ENCODE assay signal across 8 cellular contexts in the genomic region with DNA sequence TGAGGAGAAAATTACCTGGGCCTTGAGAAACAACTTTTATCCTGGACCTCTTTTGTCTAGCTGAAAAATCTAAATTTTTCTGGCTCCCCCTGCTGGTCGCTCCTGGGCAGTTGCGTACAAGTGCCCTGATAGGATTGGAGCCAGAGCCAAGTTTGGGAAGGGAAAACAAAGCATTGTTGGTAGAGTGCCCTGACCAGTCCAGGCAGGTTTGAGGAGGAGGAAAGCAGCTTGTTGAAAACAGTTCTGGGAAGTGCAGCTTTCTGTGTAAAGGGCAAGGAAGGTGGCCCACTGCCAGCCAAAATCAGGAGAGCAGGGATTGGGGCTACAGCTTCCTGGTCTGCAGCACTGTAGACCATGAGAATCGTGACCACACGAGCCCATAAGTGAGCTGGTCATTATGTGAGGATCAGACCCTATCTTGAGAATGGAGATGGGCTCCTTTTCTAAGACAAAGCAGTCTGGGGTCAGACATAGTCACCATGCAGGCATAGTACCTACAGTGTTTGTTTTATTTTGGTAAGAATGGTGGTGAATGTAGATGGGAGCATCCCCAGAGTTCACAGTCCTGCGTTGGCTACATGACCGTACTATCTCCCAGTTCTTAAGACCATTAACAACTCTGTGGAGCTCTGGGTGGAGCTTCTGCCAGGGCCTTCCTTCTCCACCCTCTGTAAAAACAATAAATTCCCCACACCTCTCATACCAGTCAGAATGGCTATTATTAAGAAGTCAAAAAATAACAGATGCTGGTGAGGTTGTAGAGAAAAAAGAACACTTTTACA. TPM values are rescaled to one million over a fixed set of nuclear protein-coding genes. Genes with fewer than 3 reads are reported as not detected.
DNase-seq lines count a peak whose midpoint lies in the region; ATAC-seq and TF ChIP-seq lines count a peak whose summit lies in the region.

No MANE protein-coding gene starts in this region.

- no peaks in the 10 kb centered on the region for H3K27me3 Mint-ChIP-seq in endodermal cell (ENCODE audit: insufficient read depth)

- H3K4me1 ChIP-seq in endodermal cell (ENCODE audit: control insufficient read depth, insufficient read depth, low read length), result no peaks in the 10 kb centered on the region
- peaks cover 0 to 4% of the 10 kb centered on the region in 2 donors for H3K4me1 ChIP-seq in lung (ENCODE audit: control insufficient read depth in 2 of 2, insufficient read depth in 2 of 2, low read length in 2 of 2)

- no peaks in the 10 kb centered on the region for H3K36me3 ChIP-seq in endodermal cell (ENCODE audit: control insufficient read depth, insufficient read depth, low read length)
- no peaks in the 10 kb centered on the region for H3K36me3 ChIP-seq in lung (ENCODE audit: control insufficient read depth in 2 of 2, insufficient read depth in 2 of 2, low read length in 2 of 2)

- H3K36me3 Mint-ChIP-seq in endodermal cell (ENCODE audit: low read depth), result no peaks in the 10 kb centered on the region

- H3K9me3 ChIP-seq in endodermal cell (ENCODE audit: control insufficient read depth, low read length) (peaks cover 21% of the 10 kb centered on the region), lung (ENCODE audit: control insufficient read depth in 2 of 2, insufficient read depth in 1 of 2, low read length in 1 of 2) (no peaks in the 10 kb centered on the region)

- peak; percentile 95 for TF ChIP-seq CTCF in endodermal cell (conservative IDR thresholded peaks at IDR 0.05)
- TF ChIP-seq CTCF in lung (IDR thresholded peaks at IDR 0.05; ENCODE audit: control extremely low read depth, extremely low read depth), result peak; percentile 68

- H3K4me1 Mint-ChIP-seq in endodermal cell, result peaks cover 3% of the 10 kb centered on the region

- 57 to 63% methylated on average over 4 to 6 of the region's 6 CpGs for WGBS in endodermal cell (ENCODE audit: insufficient coverage in 1 of 2, insufficient read length in 1 of 2), 2 experiments
- WGBS in lung, 2 donors, result 27 to 38% methylated on average over 6 of the region's 6 CpGs

- ATAC-seq in lung (ENCODE audit: insufficient read depth, low FRiP score) (peak; percentile 95), HG02970 (IDR thresholded peaks at IDR 0.05; ENCODE audit: low FRiP score, unreplicated experiment) (no peak)

- no peak overlapping the region for H3K9ac ChIP-seq in endodermal cell (ENCODE audit: extremely low read depth, low read length, poor library complexity, severe bottlenecking)

- H3K9me3 Mint-ChIP-seq in endodermal cell, result peaks cover 22% of the 10 kb centered on the region

- H3K4me3 ChIP-seq in endodermal cell (ENCODE audit: low read length) (no peak overlapping the region), lung (no peak overlapping the region)

- DNase-seq in SIG-M5 treated with dmso at 0.1 percent for 504 hours (lab: John Stamatoyannopoulos, UW; ENCODE audit: unreplicated experiment), result peak; percentile 47
- no peak for DNase-seq in SIG-M5 (lab: John Stamatoyannopoulos, UW)
- peak; percentile 70 for DNase-seq in NCI-H510A (lab: John Stamatoyannopoulos, UW)
- peak; percentile 85 for DNase-seq in activated CD8-positive, alpha-beta memory T cell treated with anti-CD3 and anti-CD28 coated beads for 24 hours
- DNase-seq in endodermal cell, result peak; percentile 92
- DNase-seq in lung (ENCODE audit: low spot score), result peak; percentile 90
- peak in 2 of 3 donors; percentile 39 to 63 for DNase-seq in stimulated activated CD4-positive, alpha-beta T cell treated with anti-CD3 and anti-CD28 coated beads, TNF-alpha, amount 100 ng/mL, for 48 hours (ENCODE audit: low read depth in 3 of 3)

- no peak overlapping the region for H3K4me3 Mint-ChIP-seq in endodermal cell

- H3K27ac Mint-ChIP-seq in endodermal cell, result peak overlapping the region; percentile 41

- H3K27ac ChIP-seq in endodermal cell (ENCODE audit: low read depth, low read length) (no peak overlapping the region), lung (ENCODE audit: low read depth in 1 of 2, low read length in 1 of 2) (peak overlapping the region in 1 of 2 donors; percentile 90)

- H3K27me3 ChIP-seq in endodermal cell (ENCODE audit: control insufficient read depth, insufficient read depth, low read length, poor library complexity, severe bottlenecking) (no peaks in the 10 kb centered on the region), lung (ENCODE audit: control insufficient read depth, insufficient read depth) (no peaks in the 10 kb centered on the region)

RNA-seq across cellular contexts. Expression of a gene that starts 21.3 kb away (rescaled TPM):
- total RNA-seq in endodermal cell, result 1 to 10 TPM; 2.0 to 3.5 TPM
- polyA plus RNA-seq in endodermal cell (2013, experiment 1 of 2), result 5.5 TPM
- polyA plus RNA-seq in endodermal cell (2013, experiment 2 of 2), result 4.4 TPM
- total RNA-seq in lung, result 10 to 100 TPM; 25.4 to 47.1 TPM
- polyA plus RNA-seq in lung, result 10 to 100 TPM; 11.5 to 34.0 TPM

RNA-seq across cellular contexts. Expression of a gene that starts 32.6 kb away (rescaled TPM):
- total RNA-seq in endodermal cell, result 10 to 100 TPM; 49.2 to 57.1 TPM
- polyA plus RNA-seq in endodermal cell (2013, experiment 1 of 2), result 65.0 TPM
- 55.9 TPM for polyA plus RNA-seq in endodermal cell (2013, experiment 2 of 2)
- total RNA-seq in lung, result 10 to 100 TPM; 35.0 to 35.4 TPM
- 10 to 100 TPM; 12.6 to 24.2 TPM for polyA plus RNA-seq in lung

Comparison
In these comparisons a context has a peak if more than half of its experiments do, and no peak if none do; other contexts are left out.
1. RNA of a gene that starts 21.3 kb away (total RNA-seq): 25.4 to 47.1 TPM in lung; 2.0 to 3.5 TPM in endodermal cell; every median in the first group is over 4 times any median in the second.